ENCODE assay signal across 9 cellular contexts in genomic region chr22:37674951-37675929, GRCh38. TPM values are rescaled to one million over a fixed set of nuclear protein-coding genes. Genes with fewer than 3 reads are reported as not detected.
A peak's percentile ranks its signal among the peaks of the same experiment; 100 is the strongest.
DNase-seq lines count a peak whose midpoint lies in the region; ATAC-seq, FAIRE-seq and TF ChIP-seq lines count a peak whose summit lies in the region.
"Had no signal": no experiment of that assay in that cellular context is flagged by ENCODE, and none has a peak within 500 bp of the region (broad histone marks: within the 10 kb centered on the region; RNA-seq: fewer than 3 reads in every experiment).

LGALS1 (plus strand) TSS chr22:37675636; CDS start chr22:37675703, 67 bp downstream.

- peak within 1 kb of the TSS; percentile 78 to 96 for H3K4me3 Mint-ChIP-seq in CD14-positive monocyte

- H3K4me1 ChIP-seq in cardiac muscle cell (ENCODE audit: low read depth), result peaks cover 3% of the 10 kb centered on the region
- H3K4me1 ChIP-seq in pancreas, result peaks cover 0 to 29% (median 14%) of the 10 kb centered on the region in 3 donors

- peaks cover 46% of the 10 kb centered on the region for H3K4me1 Mint-ChIP-seq in CD14-positive monocyte

- H3K27me3 ChIP-seq in cardiac muscle cell, result no peaks in the 10 kb centered on the region
- H3K27me3 ChIP-seq in pancreas, result no peaks in the 10 kb centered on the region

- intact Hi-C loops in CD14-positive monocyte (cut with micrococcal nuclease) (loop anchor here in 1 of 2 donors (10.0 kb wide), 2 partner anchors 70 to 170 kb away; partner anchors contain the start of genes ANKRD54 and EIF3L), pancreas (cut with DNase I) (no loop called here)

- WGBS in pancreas, 2 donors, result 21 to 28% methylated on average over 34 of the region's 34 CpGs

- no peaks in the 10 kb centered on the region for H3K36me3 ChIP-seq in cardiac muscle cell
- no peaks in the 10 kb centered on the region for H3K36me3 ChIP-seq in pancreas

- H3K27ac ChIP-seq in cardiac muscle cell (no peak within 1 kb of the TSS), pancreas (peak within 1 kb of the TSS; percentile 3 to 87 (median 68))

- H3K27ac Mint-ChIP-seq in CD14-positive monocyte, result peak within 1 kb of the TSS; percentile 91 to 99 (median 95)

- FAIRE-seq in pancreas (lab: Jason Lieb, UNC), result peak; percentile 75
- FAIRE-seq: colon had no signal

- H3K9me3 ChIP-seq in cardiac muscle cell (ENCODE audit: low read depth) (no peaks in the 10 kb centered on the region), pancreas (no peaks in the 10 kb centered on the region)

- peak; percentile 87 for DNase-seq in CD14-positive monocyte (ENCODE audit: low spot score)
- DNase-seq in HuH-7 (ENCODE audit: low spot score), result peak; percentile 59
- peak; percentile 60 for DNase-seq in SKM-1 (lab: John Stamatoyannopoulos, UW; ENCODE audit: unreplicated experiment)
- DNase-seq in amniotic epithelial cell (ENCODE audit: low read depth), result peak; percentile 92
- peak; percentile 35 to 98 for DNase-seq in cardiac muscle cell (ENCODE audit: low read depth in 1 of 2, low spot score in 1 of 2)
- DNase-seq in pancreas, result peak; percentile 64 to 94 (median 86)
- no peak for DNase-seq in NCI-H1694 (lab: John Stamatoyannopoulos, UW)

- peaks cover 0 to 2% (median 2%) of the 10 kb centered on the region in 3 donors for H3K27me3 Mint-ChIP-seq in CD14-positive monocyte (ENCODE audit: low read depth in 3 of 3)

- TF ChIP-seq CTCF in CD14-positive monocyte (IDR thresholded peaks at IDR 0.05), result no peak
- TF ChIP-seq CTCF in cardiac muscle cell (IDR thresholded peaks at IDR 0.05; ENCODE audit: low read depth, low read length), result peak; percentile 14
- no peak for TF ChIP-seq CTCF in pancreas (IDR thresholded peaks at IDR 0.05)

- H3K4me3 ChIP-seq in cardiac muscle cell (no peak within 1 kb of the TSS), pancreas (peak within 1 kb of the TSS; percentile 36 to 63 (median 48))

- ATAC-seq in GM19324 (IDR thresholded peaks at IDR 0.05; ENCODE audit: low FRiP score, unreplicated experiment) (peak; percentile 55), pancreas (peak; percentile 58 to 85 (median 72))

- H3K36me3 Mint-ChIP-seq in CD14-positive monocyte, result peaks cover 13 to 28% of the 10 kb centered on the region in 2 donors

- no peaks in the 10 kb centered on the region for H3K9me3 Mint-ChIP-seq in CD14-positive monocyte

RNA-seq across cellular contexts. Expression of gene LGALS1, which starts in this region (rescaled TPM):
- 1,000 to 10,000 TPM; 1,719 to 1,844 TPM for polyA plus RNA-seq in CD14-positive monocyte
- total RNA-seq in cardiac muscle cell, result 6.6 and 24.5 TPM in 2 replicates
- polyA plus RNA-seq in cardiac muscle cell, result 8.1 and 37.3 TPM in 2 replicates
- total RNA-seq in pancreas, result 100 to 1,000 TPM in 2 of 6 donors, 10 to 100 TPM in 4; 15.9 to 191 (median 40.9) TPM
- polyA plus RNA-seq in pancreas, result 100 to 1,000 TPM; 172 to 249 TPM
